ENCODE assay signal across 1 cellular context in the genomic region with DNA sequence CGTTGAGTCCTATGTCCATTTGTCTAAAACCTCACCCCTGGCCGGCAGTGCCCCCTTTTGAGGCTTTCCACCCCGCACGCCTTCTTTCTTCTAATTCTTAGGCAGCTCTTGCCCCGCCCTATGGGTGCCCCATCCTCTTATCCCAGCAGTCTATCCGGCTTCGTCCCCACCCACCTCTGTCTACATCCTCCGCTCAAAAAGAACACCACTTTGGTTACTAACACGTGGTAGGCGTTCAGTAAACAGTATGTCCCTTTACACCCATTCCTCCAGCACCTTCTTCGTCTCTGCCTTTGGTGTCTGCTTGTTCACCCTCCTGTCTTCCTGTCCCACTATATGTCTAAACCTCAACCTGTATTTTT.
TF ChIP-seq lines count a peak whose summit lies in the region.

No MANE protein-coding gene starts in this region.

TF ChIP-seq in HEK293, 187 proteins besides CTCF, POLR2A, EP300 and RAD21 (continued from another document):
- TF ChIP-seq, protein P1, sequence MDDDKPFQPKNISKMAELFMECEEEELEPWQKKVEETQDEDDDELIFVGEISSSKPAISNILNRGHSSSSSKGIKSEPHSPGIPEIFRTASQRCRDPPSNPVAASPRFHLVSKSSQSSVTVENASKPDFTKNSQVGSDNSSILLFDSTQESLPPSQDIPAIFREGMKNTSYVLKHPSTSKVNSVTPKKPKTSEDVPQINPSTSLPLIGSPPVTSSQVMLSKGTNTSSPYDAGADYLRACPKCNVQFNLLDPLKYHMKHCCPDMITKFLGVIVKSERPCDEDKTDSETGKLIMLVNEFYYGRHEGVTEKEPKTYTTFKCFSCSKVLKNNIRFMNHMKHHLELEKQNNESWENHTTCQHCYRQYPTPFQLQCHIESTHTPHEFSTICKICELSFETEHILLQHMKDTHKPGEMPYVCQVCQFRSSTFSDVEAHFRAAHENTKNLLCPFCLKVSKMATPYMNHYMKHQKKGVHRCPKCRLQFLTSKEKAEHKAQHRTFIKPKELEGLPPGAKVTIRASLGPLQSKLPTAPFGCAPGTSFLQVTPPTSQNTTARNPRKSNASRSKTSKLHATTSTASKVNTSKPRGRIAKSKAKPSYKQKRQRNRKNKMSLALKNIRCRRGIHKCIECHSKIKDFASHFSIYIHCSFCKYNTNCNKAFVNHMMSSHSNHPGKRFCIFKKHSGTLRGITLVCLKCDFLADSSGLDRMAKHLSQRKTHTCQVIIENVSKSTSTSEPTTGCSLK (tag by site-specific recombination; IDR thresholded peaks at IDR 0.05): no peak
- TF ChIP-seq ZNF366 (tag by site-specific recombination; conservative IDR thresholded peaks at IDR 0.05): 0 out of 2 replicates have a peak, but pooled peaks have one; percentile 43
